11 cellular contexts compared by ENCODE assay signal in the genomic region with DNA sequence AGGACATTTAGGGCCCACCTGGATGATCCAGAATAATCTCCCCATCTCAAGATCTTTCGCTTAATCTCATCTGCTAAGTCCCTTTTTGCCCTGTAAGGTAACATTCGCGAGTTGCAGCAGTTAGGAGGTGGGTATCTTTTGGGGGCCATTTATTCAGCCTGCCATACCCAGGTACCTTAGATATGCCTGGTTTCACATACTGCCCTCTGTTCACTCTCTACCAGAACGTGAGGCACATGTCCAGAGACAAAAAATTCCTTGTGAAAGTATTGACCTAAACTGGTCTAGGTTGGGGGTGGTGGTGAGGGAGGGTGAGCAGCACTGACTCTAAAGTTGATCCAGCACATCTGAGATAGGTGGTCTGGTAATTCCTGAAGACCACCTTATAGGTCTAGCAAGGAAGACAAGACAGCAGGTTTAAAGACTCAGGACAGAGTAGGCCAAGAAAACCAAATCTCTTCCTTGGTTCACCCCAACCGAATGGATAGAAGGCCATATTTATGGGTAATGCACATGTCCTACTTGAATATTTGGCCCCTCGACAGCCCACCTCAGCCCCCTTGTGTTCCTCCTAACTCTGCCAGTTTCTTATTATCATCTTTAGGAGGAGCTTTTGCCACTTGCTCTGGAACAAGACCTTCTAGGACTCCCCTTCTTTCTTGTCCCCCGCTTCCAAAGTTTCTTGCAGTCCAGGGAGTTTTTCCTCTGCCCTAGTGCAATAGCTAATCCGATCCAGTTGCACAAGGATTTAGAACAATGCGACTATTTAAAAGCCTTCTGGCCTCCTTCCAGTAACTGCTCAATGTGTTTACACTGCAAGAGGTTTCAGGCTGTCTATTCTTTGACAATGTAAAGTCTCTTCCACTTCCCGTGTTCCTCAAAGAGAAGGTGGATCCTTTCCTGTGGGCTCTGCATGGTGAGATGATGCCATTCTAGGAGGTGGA.
DNase-seq lines count a peak whose midpoint lies in the region; ATAC-seq, FAIRE-seq and TF ChIP-seq lines count a peak whose summit lies in the region.
"Had no signal": no experiment of that assay in that cellular context is flagged by ENCODE, and none has a peak within 500 bp of the region (broad histone marks: within the 10 kb centered on the region; RNA-seq: fewer than 3 reads in every experiment).

No MANE protein-coding gene starts in this region.

- H3K27ac Mint-ChIP-seq in endothelial cell (ENCODE audit: unreplicated experiment), result no peak overlapping the region
- no peak overlapping the region for H3K27ac Mint-ChIP-seq in stimulated activated naive B cell treated with anti-CD40 and anti-IgM and Interleukin-4, amounts not matched to agents 10 μg/mL and 1 μg/mL and 100 μg/mL, for 72 hours
- H3K27ac Mint-ChIP-seq: activated naive CD8-positive, alpha-beta T cell had no signal

- no peaks in the 10 kb centered on the region for H3K9me3 Mint-ChIP-seq in endothelial cell (ENCODE audit: unreplicated experiment)
- peaks cover 2 to 3% of the 10 kb centered on the region in 2 donors for H3K9me3 Mint-ChIP-seq in stimulated activated naive B cell treated with anti-CD40 and anti-IgM and Interleukin-4, amounts not matched to agents 10 μg/mL and 1 μg/mL and 100 μg/mL, for 72 hours

- H3K9me3 ChIP-seq in right atrium auricular region, result no peaks in the 10 kb centered on the region

- H3K4me1 ChIP-seq in right atrium auricular region, result peaks cover 0 to 21% of the 10 kb centered on the region in 2 donors

- H3K27ac ChIP-seq in right atrium auricular region, result peak overlapping the region in 1 of 2 donors; percentile 13

- no peaks in the 10 kb centered on the region for H3K36me3 ChIP-seq in right atrium auricular region

- H3K4me3 ChIP-seq in right atrium auricular region, result no peak overlapping the region

- TF ChIP-seq CTCF in right atrium auricular region (IDR thresholded peaks at IDR 0.05) (no peak), endothelial cell (IDR thresholded peaks at IDR 0.05; ENCODE audit: unreplicated experiment) (no peak)

- peak; percentile 86 for ATAC-seq in Right ventricle myocardium superior (ENCODE audit: poor library complexity)
- ATAC-seq in stimulated activated naive B cell treated with anti-CD40 and anti-IgM and Interleukin-4, amounts not matched to agents 10 μg/mL and 1 μg/mL and 100 μg/mL, for 72 hours (replicated peaks), result no peak

- no peaks in the 10 kb centered on the region for H3K36me3 Mint-ChIP-seq in endothelial cell (ENCODE audit: low read depth, unreplicated experiment)
- no peaks in the 10 kb centered on the region for H3K36me3 Mint-ChIP-seq in stimulated activated naive B cell treated with anti-CD40 and anti-IgM and Interleukin-4, amounts not matched to agents 10 μg/mL and 1 μg/mL and 100 μg/mL, for 72 hours
- H3K36me3 Mint-ChIP-seq: activated naive CD8-positive, alpha-beta T cell had no signal

- H3K27me3 Mint-ChIP-seq in endothelial cell (ENCODE audit: unreplicated experiment), result no peaks in the 10 kb centered on the region
- no peaks in the 10 kb centered on the region for H3K27me3 Mint-ChIP-seq in stimulated activated naive B cell treated with anti-CD40 and anti-IgM and Interleukin-4, amounts not matched to agents 10 μg/mL and 1 μg/mL and 100 μg/mL, for 72 hours

- intact Hi-C loops in Right ventricle myocardium superior (cut with DNase I), result no loop called here

- FAIRE-seq in urothelium cell line (lab: Jason Lieb, UNC), result no peak
- FAIRE-seq: islet of Langerhans had no signal

- peaks cover 10% of the 10 kb centered on the region for H3K4me1 Mint-ChIP-seq in endothelial cell (ENCODE audit: unreplicated experiment)
- no peaks in the 10 kb centered on the region for H3K4me1 Mint-ChIP-seq in stimulated activated naive B cell treated with anti-CD40 and anti-IgM and Interleukin-4, amounts not matched to agents 10 μg/mL and 1 μg/mL and 100 μg/mL, for 72 hours

- no peaks in the 10 kb centered on the region for H3K27me3 ChIP-seq in right atrium auricular region

- no peak overlapping the region for H3K4me3 Mint-ChIP-seq in endothelial cell (ENCODE audit: unreplicated experiment)
- H3K4me3 Mint-ChIP-seq in stimulated activated naive B cell treated with anti-CD40 and anti-IgM and Interleukin-4, amounts not matched to agents 10 μg/mL and 1 μg/mL and 100 μg/mL, for 72 hours, result no peak overlapping the region
- H3K4me3 Mint-ChIP-seq: activated naive CD8-positive, alpha-beta T cell had no signal

- no peak for DNase-seq in Right ventricle myocardium superior
- no peak for DNase-seq in right atrium auricular region (ENCODE audit: low spot score)
- DNase-seq in amniotic epithelial cell (ENCODE audit: low read depth), result peak; percentile 50
- peak; percentile 13 for DNase-seq in iPS-NIHi11 (ENCODE audit: low spot score)
- peak; percentile 60 for DNase-seq in urothelium cell line (ENCODE audit: low spot score)
- no peak for DNase-seq in DMS79 (lab: John Stamatoyannopoulos, UW)
- no peak for DNase-seq in endothelial cell (ENCODE audit: low spot score)
- DNase-seq in stimulated activated naive B cell treated with anti-CD40 and anti-IgM and Interleukin-4, amounts not matched to agents 10 μg/mL and 1 μg/mL and 100 μg/mL, for 72 hours, result no peak
- DNase-seq: stimulated activated CD4-positive, alpha-beta T cell treated with anti-CD3 and anti-CD28 coated beads, Interleukin-1b, Interleukin-23, amount 100 ng/mL, for 48 hours had no signal

Comparison
In these comparisons a context has a peak if more than half of its experiments do, and no peak if none do; other contexts are left out.
1. DNase-seq: peak in amniotic epithelial cell (single experiment), iPS-NIHi11 (single experiment) and urothelium cell line (single experiment); none in Right ventricle myocardium superior (single experiment), right atrium auricular region (single experiment), DMS79 (single experiment), endothelial cell (single experiment) and stimulated activated naive B cell treated with anti-CD40 and anti-IgM and Interleukin-4, amounts not matched to agents 10 μg/mL and 1 μg/mL and 100 μg/mL, for 72 hours (single experiment).